In the genomic region with DNA sequence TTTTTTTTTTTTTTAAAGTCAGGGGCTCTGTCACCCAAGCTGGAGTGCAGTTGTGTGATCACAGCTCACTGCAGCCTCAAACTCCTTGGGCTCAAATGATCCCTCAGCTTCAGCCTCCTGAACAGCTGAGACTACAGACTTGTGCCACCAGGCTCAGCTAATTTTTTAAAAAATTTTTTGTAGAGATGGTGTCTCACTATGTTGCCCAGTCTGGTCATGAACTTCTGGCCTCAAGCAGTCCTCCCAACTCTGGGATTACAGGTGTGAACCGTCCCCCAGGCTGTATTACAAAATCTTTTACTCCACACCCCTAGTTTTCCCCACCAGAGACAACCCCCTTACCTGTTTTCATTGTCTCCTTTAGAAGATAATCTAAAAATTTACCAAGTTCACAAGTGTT, we compare ENCODE assay signal across 10 cellular contexts. TPM values are rescaled to one million over a fixed set of nuclear protein-coding genes. Genes with fewer than 3 reads are reported as not detected.
DNase-seq lines count a peak whose midpoint lies in the region; ATAC-seq and TF ChIP-seq lines count a peak whose summit lies in the region.
"Had no signal": no experiment of that assay in that cellular context is flagged by ENCODE, and none has a peak within 500 bp of the region (broad histone marks: within the 10 kb centered on the region; RNA-seq: fewer than 3 reads in every experiment).

No MANE protein-coding gene starts in this region.

- TF ChIP-seq CTCF in SU-DHL-6 (IDR thresholded peaks at IDR 0.05; ENCODE audit: insufficient read depth, low read length, poor library complexity, severe bottlenecking): no peak
- TF ChIP-seq CTCF in endothelial cell (IDR thresholded peaks at IDR 0.05; ENCODE audit: unreplicated experiment): no peak

- H4K20me1 ChIP-seq in SU-DHL-6 (ENCODE audit: low read depth, low read length): no peaks in the 10 kb centered on the region

- H3K36me3 ChIP-seq in SU-DHL-6 (ENCODE audit: low read length): no peaks in the 10 kb centered on the region

- no peak overlapping the region for H3K4me3 ChIP-seq in SU-DHL-6 (ENCODE audit: insufficient read depth, low read length, poor library complexity, severe bottlenecking)

- no peaks in the 10 kb centered on the region for H3K27me3 Mint-ChIP-seq in activated T-cell treated with anti-CD3 and anti-CD28 coated beads, Interleukin-2, amount 50 U/mL, for 72 hours (ENCODE audit: low read depth)
- peaks cover 1% of the 10 kb centered on the region for H3K27me3 Mint-ChIP-seq in endothelial cell (ENCODE audit: unreplicated experiment)

- H3K9ac ChIP-seq in SU-DHL-6 (ENCODE audit: low read length): no peak overlapping the region

- DNase-seq in activated T-cell treated with anti-CD3 and anti-CD28 coated beads, Interleukin-2, amount 50 U/mL, for 72 hours: no peak
- DNase-seq in activated T-cell treated with anti-CD3 and anti-CD28 coated beads for 4 hours (no peak), endothelial cell (ENCODE audit: low spot score) (no peak), NCI-H446 (lab: John Stamatoyannopoulos, UW) (no peak)
- DNase-seq in stimulated activated effector memory CD8-positive, alpha-beta T cell treated with anti-CD3 and anti-CD28 coated beads, Interleukin-12 subunit alpha, Interleukin-12 subunit beta, amount 100 ng/mL, for 72 hours (ENCODE audit: low spot score in 2 of 2): no peak
- DNase-seq: NCI-H1417 treated with DMSO at 0.1 percent for 48 hours, sigmoid colon had no signal

- H3K4me2 ChIP-seq in SU-DHL-6 (ENCODE audit: low read depth, low read length, poor library complexity, severe bottlenecking): peak overlapping the region; percentile 8

- H3K27ac Mint-ChIP-seq in activated T-cell treated with anti-CD3 and anti-CD28 coated beads, Interleukin-2, amount 50 U/mL, for 72 hours: peak overlapping the region; percentile 76
- no peak overlapping the region for H3K27ac Mint-ChIP-seq in endothelial cell (ENCODE audit: unreplicated experiment)
- H3K27ac Mint-ChIP-seq in stimulated activated effector memory CD8-positive, alpha-beta T cell treated with anti-CD3 and anti-CD28 coated beads, Interleukin-12 subunit alpha, Interleukin-12 subunit beta, amount 100 ng/mL, for 72 hours: no peak overlapping the region

- H3K9me3 Mint-ChIP-seq in activated T-cell treated with anti-CD3 and anti-CD28 coated beads, Interleukin-2, amount 50 U/mL, for 72 hours: no peaks in the 10 kb centered on the region
- H3K9me3 Mint-ChIP-seq in endothelial cell (ENCODE audit: unreplicated experiment): no peaks in the 10 kb centered on the region
- no peaks in the 10 kb centered on the region for H3K9me3 Mint-ChIP-seq in stimulated activated effector memory CD8-positive, alpha-beta T cell treated with anti-CD3 and anti-CD28 coated beads, Interleukin-12 subunit alpha, Interleukin-12 subunit beta, amount 100 ng/mL, for 72 hours

- H3K9me2 ChIP-seq in SU-DHL-6 (replicated peaks; ENCODE audit: insufficient read depth, low read length): no peaks in the 10 kb centered on the region

- no peak overlapping the region for H3K27ac ChIP-seq in SU-DHL-6 (ENCODE audit: low read depth, low read length)

- peaks cover 37% of the 10 kb centered on the region for H3K79me2 ChIP-seq in SU-DHL-6 (ENCODE audit: insufficient read depth, low read length)

- no peaks in the 10 kb centered on the region for H3K27me3 ChIP-seq in SU-DHL-6 (ENCODE audit: low read length)
- H3K27me3 ChIP-seq: sigmoid colon had no signal

- H3K4me1 Mint-ChIP-seq in activated T-cell treated with anti-CD3 and anti-CD28 coated beads, Interleukin-2, amount 50 U/mL, for 72 hours (ENCODE audit: low read depth): peaks cover 37% of the 10 kb centered on the region
- peaks cover 5% of the 10 kb centered on the region for H3K4me1 Mint-ChIP-seq in endothelial cell (ENCODE audit: unreplicated experiment)
- H3K4me1 Mint-ChIP-seq in stimulated activated effector memory CD8-positive, alpha-beta T cell treated with anti-CD3 and anti-CD28 coated beads, Interleukin-12 subunit alpha, Interleukin-12 subunit beta, amount 100 ng/mL, for 72 hours: peaks cover 35% of the 10 kb centered on the region

- peaks cover 12 to 17% of the 10 kb centered on the region in 2 donors for H3K36me3 Mint-ChIP-seq in activated T-cell treated with anti-CD3 and anti-CD28 coated beads, Interleukin-2, amount 50 U/mL, for 72 hours (ENCODE audit: insufficient read depth in 2 of 2)
- peaks cover 6% of the 10 kb centered on the region for H3K36me3 Mint-ChIP-seq in endothelial cell (ENCODE audit: low read depth, unreplicated experiment)
- H3K36me3 Mint-ChIP-seq in stimulated activated effector memory CD8-positive, alpha-beta T cell treated with anti-CD3 and anti-CD28 coated beads, Interleukin-12 subunit alpha, Interleukin-12 subunit beta, amount 100 ng/mL, for 72 hours: peaks cover 70% of the 10 kb centered on the region

- ATAC-seq in activated T-cell treated with anti-CD3 and anti-CD28 coated beads, Interleukin-2, amount 50 U/mL, for 72 hours (replicated peaks in 1 of 2): no peak
- ATAC-seq in stimulated activated effector memory CD8-positive, alpha-beta T cell treated with anti-CD3 and anti-CD28 coated beads, Interleukin-12 subunit alpha, Interleukin-12 subunit beta, amount 100 ng/mL, for 72 hours: no peak
- ATAC-seq in GM21619 (IDR thresholded peaks at IDR 0.05; ENCODE audit: unreplicated experiment): no peak
- no peak for ATAC-seq in GM18907 (IDR thresholded peaks at IDR 0.05; ENCODE audit: unreplicated experiment)

- H3K9me3 ChIP-seq in SU-DHL-6 (ENCODE audit: insufficient read depth, low read length): no peaks in the 10 kb centered on the region
- H3K9me3 ChIP-seq: sigmoid colon had no signal

- peak overlapping the region; percentile 83 to 92 for H3K4me3 Mint-ChIP-seq in activated T-cell treated with anti-CD3 and anti-CD28 coated beads, Interleukin-2, amount 50 U/mL, for 72 hours
- peak overlapping the region; percentile 16 for H3K4me3 Mint-ChIP-seq in endothelial cell (ENCODE audit: unreplicated experiment)
- peak overlapping the region; percentile 88 for H3K4me3 Mint-ChIP-seq in stimulated activated effector memory CD8-positive, alpha-beta T cell treated with anti-CD3 and anti-CD28 coated beads, Interleukin-12 subunit alpha, Interleukin-12 subunit beta, amount 100 ng/mL, for 72 hours

- no peaks in the 10 kb centered on the region for H3F3A ChIP-seq in SU-DHL-6 (ENCODE audit: insufficient read depth)

- no peak overlapping the region for H2AFZ ChIP-seq in SU-DHL-6 (ENCODE audit: low read depth, low read length, severe bottlenecking)

RNA-seq across cellular contexts. Expression of gene CCDC117, which starts 1.9 kb away (rescaled TPM):
- total RNA-seq in activated T-cell treated with anti-CD3 and anti-CD28 coated beads, Interleukin-2, amount 50 U/mL, for 72 hours: 10 to 100 TPM; 24.0 to 26.9 TPM
- total RNA-seq in endothelial cell (ENCODE audit: unreplicated experiment): 21.9 TPM

RNA-seq across cellular contexts. Expression of gene XBP1, which starts 26.0 kb away (rescaled TPM):
- 100 to 1,000 TPM; 205 to 209 TPM for total RNA-seq in activated T-cell treated with anti-CD3 and anti-CD28 coated beads, Interleukin-2, amount 50 U/mL, for 72 hours
- 71.3 TPM for total RNA-seq in endothelial cell (ENCODE audit: unreplicated experiment)

RNA-seq across cellular contexts. Expression of gene HSCB, which starts 32.5 kb away (rescaled TPM):
- total RNA-seq in activated T-cell treated with anti-CD3 and anti-CD28 coated beads, Interleukin-2, amount 50 U/mL, for 72 hours: 10 to 100 TPM; 21.6 to 24.1 TPM
- total RNA-seq in endothelial cell (ENCODE audit: unreplicated experiment): 16.6 TPM

RNA-seq across cellular contexts. Expression of gene CHEK2, which starts 32.8 kb away (rescaled TPM):
- 10 to 100 TPM; 29.2 to 32.1 TPM for total RNA-seq in activated T-cell treated with anti-CD3 and anti-CD28 coated beads, Interleukin-2, amount 50 U/mL, for 72 hours
- total RNA-seq in endothelial cell (ENCODE audit: unreplicated experiment): 11.2 TPM

Comparison
In these comparisons a context has a peak if more than half of its experiments do, and no peak if none do; other contexts are left out.
1. H3K4me3 Mint-ChIP-seq: peak in every context shown above with its lines; median percentile 88 in stimulated activated effector memory CD8-positive, alpha-beta T cell treated with anti-CD3 and anti-CD28 coated beads, Interleukin-12 subunit alpha, Interleukin-12 subunit beta, amount 100 ng/mL, for 72 hours; 88 in activated T-cell treated with anti-CD3 and anti-CD28 coated beads, Interleukin-2, amount 50 U/mL, for 72 hours; 16 in endothelial cell.